8 cellular contexts compared by ENCODE assay signal in genomic region chr9:19127881-19128719, GRCh38. TPM values are rescaled to one million over a fixed set of nuclear protein-coding genes. Genes with fewer than 3 reads are reported as not detected.
DNase-seq lines count a peak whose midpoint lies in the region; ATAC-seq, FAIRE-seq and TF ChIP-seq lines count a peak whose summit lies in the region.

No MANE protein-coding gene starts in this region.

- H2AFZ ChIP-seq in GM12878 (ENCODE audit: control insufficient read depth, low read depth, low read length): peak overlapping the region; percentile 73

- POLR2A ChIA-PET in GM12878 (lab: Charles Lee): interaction anchor here (0.6 to 2.8 kb wide), 11 partner anchors 9 to 252 kb away, joined by 3 to 23 read pairs (median 6); partner anchors contain the start of genes DENND4C, RPS6 and RRAGA

- DNase-seq in GM12865 (ENCODE audit: low read depth): peak; percentile 66
- no peak for DNase-seq in RWPE2 (ENCODE audit: low spot score)
- DNase-seq in GM12878 (ENCODE audit: low read depth, low spot score): no peak
- DNase-seq in kidney: peak; percentile 79
- DNase-seq in stimulated activated CD4-positive, alpha-beta T cell treated with anti-CD3 and anti-CD28 coated beads, Interleukin-2, amount 100 ng/mL, for 48 hours: peak; percentile 29 to 30
- no peak for DNase-seq in NCI-H2196 (lab: John Stamatoyannopoulos, UW; ENCODE audit: unreplicated experiment)

- H4K20me1 ChIP-seq in GM12878 (ENCODE audit: control insufficient read depth, insufficient read depth): no peaks in the 10 kb centered on the region

- TF ChIP-seq RAD21 in GM12878 (IDR thresholded peaks at IDR 0.05; ENCODE audit: insufficient read depth, low read depth, low read length): no peak

- FAIRE-seq in GM12878 (lab: Jason Lieb, UNC) (peak; percentile 62), kidney (lab: Jason Lieb, UNC) (no peak)

- H3K4me3 ChIP-seq in GM12865 (ENCODE audit: low read depth, low read length) (peak overlapping the region; percentile 96), RWPE2 (ENCODE audit: severe bottlenecking) (peak overlapping the region; percentile 36), GM12878 (peak overlapping the region; percentile 77), kidney (ENCODE audit: low read length in 2 of 2) (peak overlapping the region; percentile 70 to 88)

- H3K4me1 ChIP-seq in RWPE2 (ENCODE audit: insufficient read depth, poor library complexity, severe bottlenecking) (peaks cover 17% of the 10 kb centered on the region), GM12878 (ENCODE audit: control insufficient read depth, insufficient read depth, low read length) (peaks cover 23% of the 10 kb centered on the region), kidney (ENCODE audit: control insufficient read depth in 1 of 2, insufficient read depth in 1 of 2, low read depth in 1 of 2, low read length in 2 of 2) (peaks cover 0 to 3% of the 10 kb centered on the region in 2 donors)

- intact Hi-C loops in GM12878 (cut with micrococcal nuclease; ENCODE audit: unreplicated experiment): loop anchor here (1.0 to 2.0 kb wide), 4 partner anchors 25 to 102 kb away; partner anchors contain the start of genes DENND4C and RRAGA
- intact Hi-C loops in kidney (cut with DNase I): no loop called here

- no TSS peak for BruUV-seq in GM12878 (replicated peaks; lab: Mats Ljungman, UMichigan)

- ATAC-seq in HG02623 (IDR thresholded peaks at IDR 0.05; ENCODE audit: unreplicated experiment): peak; percentile 1
- no peak; the same call in 2 of the 3 replicates for ATAC-seq in RWPE2 (ENCODE audit: low read depth)
- ATAC-seq in GM12878: peak; percentile 35
- no peak for ATAC-seq in GM18519 (IDR thresholded peaks at IDR 0.05; ENCODE audit: low FRiP score, unreplicated experiment)

- RAD21 ChIA-PET in GM12878 (lab: Charles Lee; ENCODE audit: unreplicated experiment): interaction anchor here (1.2 to 2.3 kb wide), 9 partner anchors 28 to 330 kb away, joined by 3 to 19 read pairs (median 5); partner anchors contain the start of genes DENND4C and RRAGA

- H3K9me3 ChIP-seq in RWPE2 (ENCODE audit: severe bottlenecking): no peaks in the 10 kb centered on the region
- no peaks in the 10 kb centered on the region for H3K9me3 ChIP-seq in GM12878 (replicated peaks; ENCODE audit: control insufficient read depth, insufficient read depth, low read length)
- H3K9me3 ChIP-seq in kidney (ENCODE audit: control insufficient read depth in 1 of 2, low read length in 2 of 2): no peaks in the 10 kb centered on the region

- under 1% methylated on average over 43 of the region's 43 CpGs for WGBS in GM12878 (ENCODE audit: insufficient coverage, insufficient replicate concordance, low lambda C conversion rate, missing lambda C conversion rate)

- H3K27me3 ChIP-seq in RWPE2 (ENCODE audit: insufficient read depth, poor library complexity, severe bottlenecking) (no peaks in the 10 kb centered on the region), GM12878 (replicated peaks in 1 of 2; ENCODE audit: control insufficient read depth in 2 of 2, insufficient read depth in 2 of 2, low read length in 1 of 2) (no peaks in the 10 kb centered on the region)

- SMC1A ChIA-PET in GM12878 (lab: Charles Lee; ENCODE audit: uncharacterized antibody, unreplicated experiment): interaction anchor here (0.7 to 4.2 kb wide), 9 partner anchors 12 to 57 kb away, joined by 3 to 28 read pairs (median 5); no protein-coding TSS in a partner anchor

- in situ Hi-C loops in GM12878 (cut with MboI): no loop called here

- CTCF ChIA-PET in GM12878 (lab: Yijun Ruan, JAX): interaction anchor here (0.7 to 1.7 kb wide), 8 partner anchors 27 to 337 kb away, joined by 3 to 9 read pairs (median 5); partner anchors contain the start of gene RRAGA

- H3K36me3 ChIP-seq in RWPE2 (ENCODE audit: low read depth): no peaks in the 10 kb centered on the region
- peaks cover 0 to 2% of the 10 kb centered on the region in 2 experiments; a peak in 2 of 4 replicates for H3K36me3 ChIP-seq in GM12878 (ENCODE audit: control insufficient read depth in 2 of 2, insufficient read depth in 2 of 2, low read length in 1 of 2)
- H3K36me3 ChIP-seq in kidney (ENCODE audit: control insufficient read depth in 1 of 2, insufficient read depth in 2 of 2, low read length in 2 of 2): peaks cover 0 to 4% of the 10 kb centered on the region in 2 donors

- H3K4me2 ChIP-seq in GM12878 (ENCODE audit: control insufficient read depth, insufficient read depth): peak overlapping the region; percentile 97

- H3K27ac ChIP-seq in RWPE2 (ENCODE audit: poor library complexity, severe bottlenecking): no peak overlapping the region
- peak overlapping the region; percentile 85 for H3K27ac ChIP-seq in GM12878 (ENCODE audit: control insufficient read depth, insufficient read depth)
- peak overlapping the region; percentile 91 to 95 for H3K27ac ChIP-seq in kidney (ENCODE audit: low read depth in 2 of 2, low read length in 2 of 2)

- peaks cover 17% of the 10 kb centered on the region for H3K79me2 ChIP-seq in GM12878 (ENCODE audit: control insufficient read depth, insufficient read depth, low read length)

- TF ChIP-seq CTCF in GM12865 (IDR thresholded peaks at IDR 0.05; ENCODE audit: insufficient read depth, low read depth, low read length, missing control alignments) (no peak), RWPE2 (IDR thresholded peaks at IDR 0.05; ENCODE audit: poor library complexity, severe bottlenecking) (no peak), GM12878 (IDR thresholded peaks at IDR 0.05 in 2 of 3, conservative IDR thresholded peaks at IDR 0.05 in 1 of 3; ENCODE audit: control insufficient read depth in 2 of 3, extremely low read depth in 1 of 3, insufficient read depth in 1 of 3, low read depth in 3 of 3, low read length in 3 of 3) (no peak), kidney (IDR thresholded peaks at IDR 0.05; ENCODE audit: borderline replicate concordance, extremely low read depth, insufficient read depth) (no peak)

- no peak; the same call in 1 of the 2 replicates for TF ChIP-seq POLR2A in GM12878 (IDR thresholded peaks at IDR 0.05; ENCODE audit: low read depth, low read length)

- TF ChIP-seq EP300 in GM12878 (IDR thresholded peaks at IDR 0.05; ENCODE audit: borderline replicate concordance in 1 of 2, control insufficient read depth in 1 of 2, low read depth in 2 of 2, low read length in 2 of 2): no peak

- H3K9ac ChIP-seq in GM12878 (ENCODE audit: control insufficient read depth, insufficient read depth, low read length) (peak overlapping the region; percentile 95), kidney (ENCODE audit: low read length in 2 of 2) (peak overlapping the region; percentile 45 to 92)

TF ChIP-seq in GM12878, 131 proteins besides CTCF, POLR2A, EP300 and RAD21 (continues in another document):
- TF ChIP-seq PML (IDR thresholded peaks at IDR 0.05; ENCODE audit: low read length) (no peak), TBL1XR1 (IDR thresholded peaks at IDR 0.05; ENCODE audit: low read depth, low read length) (no peak), ESRRA (IDR thresholded peaks at IDR 0.05; ENCODE audit: low read length) (no peak), CBX5 (IDR thresholded peaks at IDR 0.05; ENCODE audit: low read depth) (no peak), STAT3 (IDR thresholded peaks at IDR 0.05; ENCODE audit: low read depth, low read length) (no peak), FOS (IDR thresholded peaks at IDR 0.05; ENCODE audit: borderline replicate concordance, extremely low read depth, insufficient read length) (no peak), HDGF (IDR thresholded peaks at IDR 0.05) (no peak; the same call in 1 of the 2 replicates), HDAC6 (IDR thresholded peaks at IDR 0.05; ENCODE audit: unreplicated experiment) (no peak), SMAD5 (IDR thresholded peaks at IDR 0.05; ENCODE audit: low read depth) (no peak), CHD2 (IDR thresholded peaks at IDR 0.05; ENCODE audit: borderline replicate concordance, low read depth, low read length) (no peak), SUZ12 (IDR thresholded peaks at IDR 0.05; ENCODE audit: unreplicated experiment) (no peak)

RNA-seq across cellular contexts. Expression of gene PLIN2, which starts 0.8 kb away (rescaled TPM):
- 110 and 112 TPM in 2 replicates for total RNA-seq in GM12878 (2013; cell fraction: nucleolus; rRNA removed)
- total RNA-seq in GM12878 (2014; rRNA removed) (37.8 and 39.1 TPM in 2 replicates), GM12878 (2014; rRNA removed; fragmentation: Illumina TruSeq; extraction: Trizol) (39.3 and 40.0 TPM in 2 replicates), GM12878 (2021) (33.4 and 34.8 TPM in 2 replicates), kidney (57.2 TPM)
- polyA plus RNA-seq in GM12878 (2011; ENCODE audit: low read depth): 46.4 TPM
- polyA plus RNA-seq in GM12878 (2011; rRNA removed) (103 and 112 TPM in 2 replicates), GM12878 (2014; fragmentation: Illumina TruSeq; extraction: Trizol) (43.4 and 52.9 TPM in 2 replicates), GM12878 (2014; fragmentation: Nextera tagmentation; extraction: Ambion mirVana) (10 to 100 TPM; 48.4 to 52.7 TPM), GM12878 (2014; rRNA removed) (31.2 and 34.8 TPM in 2 replicates), GM12878 (2016; fragmentation: Nextera tagmentation; extraction: Ambion mirVana) (10 to 100 TPM; 45.5 to 46.8 TPM), kidney (ENCODE audit: insufficient read depth, low read depth, low replicate concordance) (308 TPM)
- polyA plus RNA-seq in GM12878 (2011; cell fraction: cytosol; rRNA removed): 125 and 147 TPM in 2 replicates
- 53.3 and 64.9 TPM in 2 replicates for polyA plus RNA-seq in GM12878 (2011; cell fraction: nucleus; rRNA removed)
- polyA plus RNA-seq in GM12878 (2012): 49.1 and 54.8 TPM in 2 replicates
- polyA minus RNA-seq in GM12878 (2011; rRNA and poly(A)+ RNA removed): 212 and 253 TPM in 2 replicates
- 35.3 and 35.7 TPM in 2 replicates for polyA minus RNA-seq in GM12878 (2011; cell fraction: cytosol; rRNA and poly(A)+ RNA removed)
- polyA minus RNA-seq in GM12878 (2011; cell fraction: nucleus; rRNA and poly(A)+ RNA removed): 42.0 and 47.9 TPM in 2 replicates

RNA-seq across cellular contexts. Expression of gene HAUS6, which starts 25.4 kb away (rescaled TPM):
- 33.5 and 34.2 TPM in 2 replicates for total RNA-seq in GM12878 (2013; cell fraction: nucleolus; rRNA removed)
- total RNA-seq in GM12878 (2014; rRNA removed): 17.1 and 22.3 TPM in 2 replicates
- total RNA-seq in GM12878 (2014; rRNA removed; fragmentation: Illumina TruSeq; extraction: Trizol): 26.4 and 26.8 TPM in 2 replicates
- total RNA-seq in GM12878 (2021): 17.4 and 18.0 TPM in 2 replicates
- 3.9 TPM for polyA plus RNA-seq in GM12878 (2011; ENCODE audit: low read depth)
- 17.5 and 29.3 TPM in 2 replicates for polyA plus RNA-seq in GM12878 (2011; rRNA removed)
- 6.3 and 6.9 TPM in 2 replicates for polyA plus RNA-seq in GM12878 (2011; cell fraction: cytosol; rRNA removed)
- 11.7 and 12.4 TPM in 2 replicates for polyA plus RNA-seq in GM12878 (2011; cell fraction: nucleus; rRNA removed)
- 6.0 and 9.0 TPM in 2 replicates for polyA plus RNA-seq in GM12878 (2012)
- polyA plus RNA-seq in GM12878 (2014; fragmentation: Illumina TruSeq; extraction: Trizol): 19.5 and 26.5 TPM in 2 replicates
- 1 to 10 TPM; 7.1 to 8.4 TPM for polyA plus RNA-seq in GM12878 (2014; fragmentation: Nextera tagmentation; extraction: Ambion mirVana)
- 10.2 and 11.9 TPM in 2 replicates for polyA plus RNA-seq in GM12878 (2014; rRNA removed)
- 10 to 100 TPM; 13.0 to 14.9 TPM for polyA plus RNA-seq in GM12878 (2016; fragmentation: Nextera tagmentation; extraction: Ambion mirVana)
- 14.2 and 18.7 TPM in 2 replicates for polyA minus RNA-seq in GM12878 (2011; rRNA and poly(A)+ RNA removed)
- 6.1 and 7.7 TPM in 2 replicates for polyA minus RNA-seq in GM12878 (2011; cell fraction: cytosol; rRNA and poly(A)+ RNA removed)
- polyA minus RNA-seq in GM12878 (2011; cell fraction: nucleus; rRNA and poly(A)+ RNA removed): 9.3 and 14.4 TPM in 2 replicates
- 7.8 TPM for total RNA-seq in kidney
- polyA plus RNA-seq in kidney (ENCODE audit: insufficient read depth, low read depth, low replicate concordance): 1.9 TPM

Comparison
In these comparisons a context has a peak if more than half of its experiments do, and no peak if none do; other contexts are left out.
1. DNase-seq: peak in GM12865 (single experiment), kidney (single experiment) and stimulated activated CD4-positive, alpha-beta T cell treated with anti-CD3 and anti-CD28 coated beads, Interleukin-2, amount 100 ng/mL, for 48 hours (2 of 2); none in RWPE2 (single experiment), GM12878 (single experiment) and NCI-H2196 (single experiment).
2. H3K4me3 ChIP-seq: peak in every context shown above with its lines; median percentile 96 in GM12865; 79 in kidney; 77 in GM12878; 36 in RWPE2.
3. ATAC-seq: peak in HG02623 (single experiment) and GM12878 (single experiment); none in RWPE2 (single experiment) and GM18519 (single experiment).